21 cellular contexts compared by ENCODE assay signal in genomic region chr13:106393776-106394175, GRCh38.
"Had no signal": no experiment of that assay in that cellular context is flagged by ENCODE, and none has a peak within 500 bp of the region (broad histone marks: within the 10 kb centered on the region; RNA-seq: fewer than 3 reads in every experiment).

No MANE protein-coding gene starts in this region.

- H3K36me3 Mint-ChIP-seq: activated naive CD8-positive, alpha-beta T cell had no signal

- DNase-seq: activated CD4-positive, alpha-beta T cell treated with anti-CD3 and anti-CD28 coated beads, Interleukin-2, amount 10 ng/mL, durations not matched to agents 24 days and 14 days; activated CD4-positive, CD25-positive, alpha-beta regulatory T cell; activated CD8-positive, alpha-beta memory T cell treated with anti-CD3 and anti-CD28 coated beads, Interleukin-2, amount 50 U/mL, for 48 hours; activated gamma-delta T cell treated with Interleukin-2 at 50 U/mL for 16 hours; activated T-cell treated with anti-CD3 and anti-CD28 coated beads, Interleukin-2, amount 50 U/mL, for 72 hours; amniotic stem cell; central memory CD4-positive, alpha-beta T cell; hypothalamus; left ventricle myocardium superior; mesendoderm; occipital lobe; right cardiac atrium; stimulated activated naive CD8-positive, alpha-beta T cell treated with anti-CD3 and anti-CD28 coated beads, Interleukin-15, amount 100 ng/mL, for 72 hours; testis; upper lobe of right lung had no signal

- H3K9me3 ChIP-seq: prostate gland, testis, upper lobe of right lung had no signal

- H3K4me1 ChIP-seq: prostate gland, testis, upper lobe of right lung had no signal

- H3K36me3 ChIP-seq: prostate gland, upper lobe of right lung had no signal

- H3K27ac ChIP-seq: coronary artery, prostate gland, testis, upper lobe of right lung had no signal

- H3K9me3 Mint-ChIP-seq: activated CD4-positive, alpha-beta T cell treated with anti-CD3 and anti-CD28 coated beads, Interleukin-2, amount 10 ng/mL, durations not matched to agents 24 days and 14 days; activated T-cell treated with anti-CD3 and anti-CD28 coated beads, Interleukin-2, amount 50 U/mL, for 72 hours; stimulated activated naive CD8-positive, alpha-beta T cell treated with anti-CD3 and anti-CD28 coated beads, Interleukin-15, amount 100 ng/mL, for 72 hours; T-helper 1 cell treated with Interleukin-12 subunit alpha and Interleukin-12 subunit beta and Interleukin-4 antibody, amounts not matched to agents 30 μg/mL and 1 μg/mL, for 36 hours had no signal

- H3K27ac Mint-ChIP-seq: activated CD4-positive, alpha-beta T cell treated with anti-CD3 and anti-CD28 coated beads, Interleukin-2, amount 10 ng/mL, durations not matched to agents 24 days and 14 days; activated naive CD8-positive, alpha-beta T cell; activated T-cell treated with anti-CD3 and anti-CD28 coated beads, Interleukin-2, amount 50 U/mL, for 72 hours; nephron; stimulated activated naive CD8-positive, alpha-beta T cell treated with anti-CD3 and anti-CD28 coated beads, Interleukin-15, amount 100 ng/mL, for 72 hours; T-helper 1 cell treated with Interleukin-12 subunit alpha and Interleukin-12 subunit beta and Interleukin-4 antibody, amounts not matched to agents 30 μg/mL and 1 μg/mL, for 36 hours had no signal

- ATAC-seq: activated T-cell treated with anti-CD3 and anti-CD28 coated beads, Interleukin-2, amount 50 U/mL, for 72 hours; left ventricle myocardium superior; right cardiac atrium; stimulated activated naive CD8-positive, alpha-beta T cell treated with anti-CD3 and anti-CD28 coated beads, Interleukin-15, amount 100 ng/mL, for 72 hours; upper lobe of right lung had no signal

- H3K4me3 Mint-ChIP-seq: activated CD4-positive, alpha-beta T cell treated with anti-CD3 and anti-CD28 coated beads, Interleukin-2, amount 10 ng/mL, durations not matched to agents 24 days and 14 days; activated naive CD8-positive, alpha-beta T cell; activated T-cell treated with anti-CD3 and anti-CD28 coated beads, Interleukin-2, amount 50 U/mL, for 72 hours; nephron; stimulated activated naive CD8-positive, alpha-beta T cell treated with anti-CD3 and anti-CD28 coated beads, Interleukin-15, amount 100 ng/mL, for 72 hours; T-helper 1 cell treated with Interleukin-12 subunit alpha and Interleukin-12 subunit beta and Interleukin-4 antibody, amounts not matched to agents 30 μg/mL and 1 μg/mL, for 36 hours had no signal

- H3K4me1 Mint-ChIP-seq: activated CD4-positive, alpha-beta T cell treated with anti-CD3 and anti-CD28 coated beads, Interleukin-2, amount 10 ng/mL, durations not matched to agents 24 days and 14 days; stimulated activated naive CD8-positive, alpha-beta T cell treated with anti-CD3 and anti-CD28 coated beads, Interleukin-15, amount 100 ng/mL, for 72 hours had no signal

- H3K27me3 ChIP-seq: testis, upper lobe of right lung had no signal

- H3K4me3 ChIP-seq: coronary artery, prostate gland, smooth muscle cell, testis, upper lobe of right lung had no signal

- H3K4me2 ChIP-seq: smooth muscle cell had no signal
